Comparison of ENCODE assay signal across 26 cellular contexts in the genomic region with DNA sequence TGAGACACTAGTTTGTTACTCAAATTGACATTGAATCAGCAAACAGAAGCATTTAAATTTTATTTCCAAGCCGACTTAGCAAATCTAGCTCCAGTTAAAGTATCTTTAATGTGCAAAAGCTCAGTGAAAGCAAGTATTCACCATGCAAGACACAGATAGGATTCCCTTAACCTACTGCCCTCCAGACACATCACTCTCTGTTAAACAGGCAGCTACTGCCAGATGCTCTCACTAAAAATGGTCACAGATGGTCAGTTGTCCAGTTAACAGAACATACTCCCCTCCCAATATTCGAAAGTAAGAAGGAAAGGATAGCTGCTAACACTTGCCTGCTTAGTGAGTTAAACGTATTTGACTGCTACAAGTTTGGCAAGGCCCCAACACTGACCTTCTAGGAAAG.
"Had no signal": no experiment of that assay in that cellular context is flagged by ENCODE, and none has a peak within 500 bp of the region (broad histone marks: within the 10 kb centered on the region; RNA-seq: fewer than 3 reads in every experiment).

No MANE protein-coding gene starts in this region.

- H3K36me3 Mint-ChIP-seq: activated CD8-positive, alpha-beta memory T cell treated with anti-CD3 and anti-CD28 coated beads, Interleukin-2, amount 10 ng/mL, durations not matched to agents 7 days and 5 days; activated naive CD4-positive, alpha-beta T cell treated with anti-CD3 and anti-CD28 coated beads, Interleukin-2, amount 10 ng/mL, durations not matched to agents 7 days and 5 days; memory B cell; T-cell had no signal

- H3K4me3 Mint-ChIP-seq: activated CD4-positive, alpha-beta T cell treated with anti-CD3 and anti-CD28 coated beads, Interleukin-2, amount 10 ng/mL, durations not matched to agents 24 days and 14 days; activated CD8-positive, alpha-beta memory T cell treated with anti-CD3 and anti-CD28 coated beads, Interleukin-2, amount 10 ng/mL, durations not matched to agents 7 days and 5 days; activated CD8-positive, alpha-beta T cell treated with anti-CD3 and anti-CD28 coated beads for 36 hours; activated naive CD4-positive, alpha-beta T cell treated with anti-CD3 and anti-CD28 coated beads, Interleukin-2, amount 10 ng/mL, durations not matched to agents 7 days and 5 days; memory B cell; nephron; T-cell; T-helper 2 cell treated with Interferon-gamma antibody and Interleukin-4, amounts not matched to agents 5 μg/mL and 100 μg/mL, for 36 hours had no signal

- FAIRE-seq: urothelium cell line had no signal

- H3K27ac ChIP-seq: psoas muscle, right atrium auricular region, spleen, tibial artery, VCaP had no signal

- H3K4me1 ChIP-seq: psoas muscle, right atrium auricular region, spleen, tibial artery had no signal

- H3K27ac Mint-ChIP-seq: activated CD4-positive, alpha-beta T cell treated with anti-CD3 and anti-CD28 coated beads, Interleukin-2, amount 10 ng/mL, durations not matched to agents 24 days and 14 days; activated CD8-positive, alpha-beta memory T cell treated with anti-CD3 and anti-CD28 coated beads, Interleukin-2, amount 10 ng/mL, durations not matched to agents 7 days and 5 days; activated CD8-positive, alpha-beta T cell treated with anti-CD3 and anti-CD28 coated beads for 36 hours; activated naive CD4-positive, alpha-beta T cell treated with anti-CD3 and anti-CD28 coated beads, Interleukin-2, amount 10 ng/mL, durations not matched to agents 7 days and 5 days; memory B cell; T-cell; T-helper 2 cell treated with Interferon-gamma antibody and Interleukin-4, amounts not matched to agents 5 μg/mL and 100 μg/mL, for 36 hours had no signal

- H3K36me3 ChIP-seq: right atrium auricular region, spleen, tibial artery had no signal

- H3K4me3 ChIP-seq: psoas muscle, right atrium auricular region, spleen, tibial artery had no signal

- DNase-seq: activated CD4-positive, alpha-beta T cell treated with anti-CD3 and anti-CD28 coated beads, Interleukin-2, amount 10 ng/mL, durations not matched to agents 24 days and 14 days; activated CD8-positive, alpha-beta memory T cell treated with anti-CD3 and anti-CD28 coated beads, Interleukin-2, amount 10 ng/mL, durations not matched to agents 7 days and 5 days; activated CD8-positive, alpha-beta T cell treated with anti-CD3 and anti-CD28 coated beads for 36 hours; activated effector memory CD4-positive, alpha-beta T cell treated with anti-CD3 and anti-CD28 coated beads, Interleukin-2, amount 50 U/mL, for 16 hours; activated naive CD4-positive, alpha-beta T cell treated with anti-CD3 and anti-CD28 coated beads, Interleukin-2, amount 10 ng/mL, durations not matched to agents 7 days and 5 days; activated T-cell treated with anti-CD3 and anti-CD28 coated beads for 4 hours; amygdala; central memory CD4-positive, alpha-beta T cell; dermis blood vessel endothelial cell; effector CD8-positive, alpha-beta T cell; hippocampal formation; kidney glomerular epithelial cell; psoas muscle; spleen; stimulated activated CD4-positive, alpha-beta T cell treated with anti-CD3 and anti-CD28 coated beads, Interleukin-4, amount 100 ng/mL, for 4 hours; stimulated activated naive CD8-positive, alpha-beta T cell treated with anti-CD3 and anti-CD28 coated beads, Interleukin-15, Interleukin-2, amounts not matched to agents 100 U/mL and 50 U/mL, for 24 hours; T-cell; tibial artery had no signal

- H3K27me3 ChIP-seq: right atrium auricular region, spleen, tibial artery had no signal

- H3K9me3 Mint-ChIP-seq: activated CD4-positive, alpha-beta T cell treated with anti-CD3 and anti-CD28 coated beads, Interleukin-2, amount 10 ng/mL, durations not matched to agents 24 days and 14 days; activated CD8-positive, alpha-beta T cell treated with anti-CD3 and anti-CD28 coated beads for 36 hours; activated naive CD4-positive, alpha-beta T cell treated with anti-CD3 and anti-CD28 coated beads, Interleukin-2, amount 10 ng/mL, durations not matched to agents 7 days and 5 days; memory B cell; nephron; T-cell; T-helper 2 cell treated with Interferon-gamma antibody and Interleukin-4, amounts not matched to agents 5 μg/mL and 100 μg/mL, for 36 hours had no signal

- H3K4me1 Mint-ChIP-seq: activated CD4-positive, alpha-beta T cell treated with anti-CD3 and anti-CD28 coated beads, Interleukin-2, amount 10 ng/mL, durations not matched to agents 24 days and 14 days; activated CD8-positive, alpha-beta memory T cell treated with anti-CD3 and anti-CD28 coated beads, Interleukin-2, amount 10 ng/mL, durations not matched to agents 7 days and 5 days; activated naive CD4-positive, alpha-beta T cell treated with anti-CD3 and anti-CD28 coated beads, Interleukin-2, amount 10 ng/mL, durations not matched to agents 7 days and 5 days; memory B cell; nephron; T-cell had no signal

- ATAC-seq: activated CD4-positive, CD25-positive, alpha-beta regulatory T cell treated with anti-CD3 and anti-CD28 coated beads, Interleukin-2, amount 50 U/mL, for 24 hours; activated CD8-positive, alpha-beta memory T cell treated with anti-CD3 and anti-CD28 coated beads, Interleukin-2, amount 10 ng/mL, durations not matched to agents 7 days and 5 days; activated CD8-positive, alpha-beta T cell treated with anti-CD3 and anti-CD28 coated beads for 36 hours; esophagus mucosa; psoas muscle; stimulated activated naive CD8-positive, alpha-beta T cell treated with anti-CD3 and anti-CD28 coated beads, Interleukin-15, Interleukin-2, amounts not matched to agents 100 U/mL and 50 U/mL, for 24 hours; T-cell had no signal

- H3K9me3 ChIP-seq: psoas muscle, right atrium auricular region, spleen, tibial artery had no signal
